Comparison of ENCODE assay signal across 22 cellular contexts in genomic region chr15:46213551-46213950, GRCh38.
"Had no signal": no experiment of that assay in that cellular context is flagged by ENCODE, and none has a peak within 500 bp of the region (broad histone marks: within the 10 kb centered on the region; RNA-seq: fewer than 3 reads in every experiment).

No MANE protein-coding gene starts in this region.

- H3K27me3 ChIP-seq: dorsolateral prefrontal cortex, esophagus squamous epithelium, gastrocnemius medialis, heart right ventricle, left lung had no signal

- H3K4me1 ChIP-seq: esophagus squamous epithelium, gastrocnemius medialis, heart right ventricle, left lung, lower lobe of right lung had no signal

- H3K27ac ChIP-seq: coronary artery, dorsolateral prefrontal cortex, epithelial cell of prostate, esophagus squamous epithelium, gastrocnemius medialis, heart right ventricle, left lung, lower lobe of right lung had no signal

- H3K4me3 ChIP-seq: coronary artery, dorsolateral prefrontal cortex, esophagus squamous epithelium, gastrocnemius medialis, heart right ventricle, left lung, lower lobe of right lung, mucosa of descending colon had no signal

- H3K9me3 ChIP-seq: gastrocnemius medialis, lower lobe of right lung, mucosa of descending colon had no signal

- H3K36me3 ChIP-seq: esophagus squamous epithelium, gastrocnemius medialis, heart right ventricle, left lung, lower lobe of right lung had no signal

- DNase-seq: dermis blood vessel endothelial cell; effector CD4-positive, alpha-beta T cell; effector memory CD4-positive, alpha-beta T cell; erythroblast; esophagus squamous epithelium; foreskin fibroblast; foreskin melanocyte; gastrocnemius medialis; glutamatergic neuron; head of caudate nucleus; heart right ventricle; hippocampal formation; left cardiac atrium; left lung; lower lobe of right lung; mesenchymal stem cell; mucosa of descending colon; naive B cell; naive thymus-derived CD8-positive, alpha-beta T cell had no signal
